31 cellular contexts compared by ENCODE assay signal in the genomic region with DNA sequence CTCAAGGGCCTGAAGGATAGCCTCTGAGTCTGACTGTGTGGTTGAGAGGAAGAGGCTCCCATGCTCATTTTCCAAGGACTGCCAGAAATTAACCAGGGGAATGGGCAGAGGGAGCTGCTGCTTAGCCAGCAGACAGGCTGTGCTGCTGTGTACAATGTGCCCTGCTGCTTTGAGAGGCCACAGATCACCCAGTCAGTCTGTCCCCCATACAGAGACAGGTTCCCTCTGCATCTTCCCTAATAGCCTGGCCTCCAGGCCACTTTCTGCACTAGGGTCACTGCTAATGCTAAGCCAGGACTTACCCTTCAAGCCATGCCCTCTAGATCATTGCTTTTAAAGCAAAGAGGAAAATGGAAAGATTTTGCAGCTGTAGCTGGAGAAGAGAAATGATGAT.
"Had no signal": no experiment of that assay in that cellular context is flagged by ENCODE, and none has a peak within 500 bp of the region (broad histone marks: within the 10 kb centered on the region; RNA-seq: fewer than 3 reads in every experiment).

No MANE protein-coding gene starts in this region.

- H3K27me3 ChIP-seq: ascending aorta, brain microvascular endothelial cell had no signal

- H3K27me3 Mint-ChIP-seq: activated CD4-positive, alpha-beta memory T cell treated with anti-CD3 and anti-CD28 coated beads for 36 hours; activated CD4-positive, alpha-beta T cell treated with anti-CD3 and anti-CD28 coated beads for 36 hours; activated CD4-positive, alpha-beta T cell treated with anti-CD3 and anti-CD28 coated beads, Interleukin-2, amount 10 ng/mL, durations not matched to agents 24 days and 14 days; activated CD8-positive, alpha-beta memory T cell treated with anti-CD3 and anti-CD28 coated beads, Interleukin-2, amount 10 ng/mL, durations not matched to agents 7 days and 5 days; activated naive CD4-positive, alpha-beta T cell treated with anti-CD3 and anti-CD28 coated beads, Interleukin-2, amount 10 ng/mL, durations not matched to agents 7 days and 5 days; activated naive CD8-positive, alpha-beta T cell treated with anti-CD3 and anti-CD28 coated beads, Interleukin-2, amount 10 ng/mL, durations not matched to agents 7 days and 5 days; T-helper 17 cell had no signal

- H3K36me3 Mint-ChIP-seq: activated CD4-positive, alpha-beta memory T cell treated with anti-CD3 and anti-CD28 coated beads for 36 hours; activated CD8-positive, alpha-beta memory T cell treated with anti-CD3 and anti-CD28 coated beads, Interleukin-2, amount 10 ng/mL, durations not matched to agents 7 days and 5 days; activated naive CD4-positive, alpha-beta T cell treated with anti-CD3 and anti-CD28 coated beads, Interleukin-2, amount 10 ng/mL, durations not matched to agents 7 days and 5 days; activated naive CD4-positive, alpha-beta T cell treated with anti-CD3 and anti-CD28 coated beads, Interleukin-2, amount 50 U/mL, for 72 hours; activated naive CD8-positive, alpha-beta T cell treated with anti-CD3 and anti-CD28 coated beads, Interleukin-2, amount 10 ng/mL, durations not matched to agents 7 days and 5 days had no signal

- DNase-seq: activated CD4-positive, alpha-beta memory T cell treated with anti-CD3 and anti-CD28 coated beads for 36 hours; activated CD4-positive, alpha-beta T cell treated with anti-CD3 and anti-CD28 coated beads for 36 hours; activated CD4-positive, alpha-beta T cell treated with anti-CD3 and anti-CD28 coated beads, Interleukin-2, amount 10 ng/mL, durations not matched to agents 24 days and 14 days; activated CD4-positive, CD25-positive, alpha-beta regulatory T cell; activated CD4-positive, CD25-positive, alpha-beta regulatory T cell treated with anti-CD3 and anti-CD28 coated beads, Interleukin-2, amount 50 U/mL, for 72 hours; activated CD8-positive, alpha-beta memory T cell treated with anti-CD3 and anti-CD28 coated beads, Interleukin-2, amount 10 ng/mL, durations not matched to agents 7 days and 5 days; activated CD8-positive, alpha-beta memory T cell treated with anti-CD3 and anti-CD28 coated beads, Interleukin-2, amount 50 U/mL, for 4 hours; activated CD8-positive, alpha-beta T cell treated with anti-CD3 and anti-CD28 coated beads, Interleukin-2, amount 10 ng/mL, durations not matched to agents 7 days and 5 days; activated gamma-delta T cell; activated naive CD4-positive, alpha-beta T cell; activated naive CD4-positive, alpha-beta T cell treated with anti-CD3 and anti-CD28 coated beads, Interleukin-2, amount 10 ng/mL, durations not matched to agents 7 days and 5 days; activated naive CD8-positive, alpha-beta T cell treated with anti-CD3 and anti-CD28 coated beads, Interleukin-2, amount 10 ng/mL, durations not matched to agents 7 days and 5 days; activated T-cell treated with anti-CD3 and anti-CD28 coated beads, Interleukin-2, amount 50 U/mL, for 1 hour; activated T-cell treated with anti-CD3 and anti-CD28 coated beads, Interleukin-2, amount 50 U/mL, for 48 hours; brain microvascular endothelial cell; caudate nucleus; cortex of kidney; dermis blood vessel endothelial cell; effector CD4-positive, alpha-beta T cell; foreskin fibroblast; head of caudate nucleus; T-helper 1 cell; T-helper 17 cell; T1000 had no signal

- H3K9me3 Mint-ChIP-seq: activated CD4-positive, alpha-beta memory T cell treated with anti-CD3 and anti-CD28 coated beads for 36 hours; activated CD4-positive, alpha-beta T cell treated with anti-CD3 and anti-CD28 coated beads, Interleukin-2, amount 10 ng/mL, durations not matched to agents 24 days and 14 days; activated naive CD4-positive, alpha-beta T cell treated with anti-CD3 and anti-CD28 coated beads, Interleukin-2, amount 10 ng/mL, durations not matched to agents 7 days and 5 days; activated naive CD4-positive, alpha-beta T cell treated with anti-CD3 and anti-CD28 coated beads, Interleukin-2, amount 50 U/mL, for 72 hours; activated naive CD8-positive, alpha-beta T cell treated with anti-CD3 and anti-CD28 coated beads, Interleukin-2, amount 10 ng/mL, durations not matched to agents 7 days and 5 days; T-helper 2 cell treated with Interferon-gamma antibody and Interleukin-4, amounts not matched to agents 5 μg/mL and 100 μg/mL, for 36 hours had no signal

- H3K4me3 Mint-ChIP-seq: activated CD4-positive, alpha-beta memory T cell treated with anti-CD3 and anti-CD28 coated beads for 36 hours; activated CD4-positive, alpha-beta T cell treated with anti-CD3 and anti-CD28 coated beads for 36 hours; activated CD4-positive, alpha-beta T cell treated with anti-CD3 and anti-CD28 coated beads, Interleukin-2, amount 10 ng/mL, durations not matched to agents 24 days and 14 days; activated CD8-positive, alpha-beta memory T cell treated with anti-CD3 and anti-CD28 coated beads, Interleukin-2, amount 10 ng/mL, durations not matched to agents 7 days and 5 days; activated CD8-positive, alpha-beta T cell treated with anti-CD3 and anti-CD28 coated beads, Interleukin-2, amount 10 ng/mL, durations not matched to agents 7 days and 5 days; activated naive CD4-positive, alpha-beta T cell treated with anti-CD3 and anti-CD28 coated beads, Interleukin-2, amount 10 ng/mL, durations not matched to agents 7 days and 5 days; activated naive CD8-positive, alpha-beta T cell treated with anti-CD3 and anti-CD28 coated beads, Interleukin-2, amount 10 ng/mL, durations not matched to agents 7 days and 5 days; T-helper 17 cell; T-helper 2 cell treated with Interferon-gamma antibody and Interleukin-4, amounts not matched to agents 5 μg/mL and 100 μg/mL, for 36 hours had no signal

- H3K27ac Mint-ChIP-seq: activated CD4-positive, alpha-beta memory T cell treated with anti-CD3 and anti-CD28 coated beads for 36 hours; activated CD4-positive, alpha-beta T cell treated with anti-CD3 and anti-CD28 coated beads for 36 hours; activated CD4-positive, alpha-beta T cell treated with anti-CD3 and anti-CD28 coated beads, Interleukin-2, amount 10 ng/mL, durations not matched to agents 24 days and 14 days; activated CD8-positive, alpha-beta memory T cell treated with anti-CD3 and anti-CD28 coated beads, Interleukin-2, amount 10 ng/mL, durations not matched to agents 7 days and 5 days; activated CD8-positive, alpha-beta T cell treated with anti-CD3 and anti-CD28 coated beads, Interleukin-2, amount 10 ng/mL, durations not matched to agents 7 days and 5 days; activated naive CD4-positive, alpha-beta T cell treated with anti-CD3 and anti-CD28 coated beads, Interleukin-2, amount 10 ng/mL, durations not matched to agents 7 days and 5 days; activated naive CD4-positive, alpha-beta T cell treated with anti-CD3 and anti-CD28 coated beads, Interleukin-2, amount 50 U/mL, for 72 hours; activated naive CD8-positive, alpha-beta T cell treated with anti-CD3 and anti-CD28 coated beads, Interleukin-2, amount 10 ng/mL, durations not matched to agents 7 days and 5 days; T-helper 17 cell; T-helper 2 cell treated with Interferon-gamma antibody and Interleukin-4, amounts not matched to agents 5 μg/mL and 100 μg/mL, for 36 hours had no signal

- H3K4me1 Mint-ChIP-seq: activated CD4-positive, alpha-beta T cell treated with anti-CD3 and anti-CD28 coated beads for 36 hours; activated CD4-positive, alpha-beta T cell treated with anti-CD3 and anti-CD28 coated beads, Interleukin-2, amount 10 ng/mL, durations not matched to agents 24 days and 14 days; activated CD8-positive, alpha-beta memory T cell treated with anti-CD3 and anti-CD28 coated beads, Interleukin-2, amount 10 ng/mL, durations not matched to agents 7 days and 5 days; activated naive CD4-positive, alpha-beta T cell treated with anti-CD3 and anti-CD28 coated beads, Interleukin-2, amount 10 ng/mL, durations not matched to agents 7 days and 5 days; activated naive CD8-positive, alpha-beta T cell treated with anti-CD3 and anti-CD28 coated beads, Interleukin-2, amount 10 ng/mL, durations not matched to agents 7 days and 5 days had no signal

- H3K9me3 ChIP-seq: ascending aorta had no signal

- H3K27ac ChIP-seq: ascending aorta, brain microvascular endothelial cell had no signal

- H3K36me3 ChIP-seq: ascending aorta, brain microvascular endothelial cell had no signal

- H3K4me3 ChIP-seq: ascending aorta had no signal

- FAIRE-seq: colon, endometrium, frontal cortex had no signal

- H3K4me1 ChIP-seq: ascending aorta had no signal

- ATAC-seq: activated CD4-positive, alpha-beta T cell treated with anti-CD3 and anti-CD28 coated beads for 36 hours; activated CD8-positive, alpha-beta memory T cell treated with anti-CD3 and anti-CD28 coated beads, Interleukin-2, amount 10 ng/mL, durations not matched to agents 7 days and 5 days; activated CD8-positive, alpha-beta T cell treated with anti-CD3 and anti-CD28 coated beads, Interleukin-2, amount 10 ng/mL, durations not matched to agents 7 days and 5 days; activated naive CD4-positive, alpha-beta T cell treated with anti-CD3 and anti-CD28 coated beads, Interleukin-2, amount 50 U/mL, for 72 hours; esophagus mucosa; T-helper 17 cell had no signal
